23 cellular contexts compared by ENCODE assay signal in the genomic region with DNA sequence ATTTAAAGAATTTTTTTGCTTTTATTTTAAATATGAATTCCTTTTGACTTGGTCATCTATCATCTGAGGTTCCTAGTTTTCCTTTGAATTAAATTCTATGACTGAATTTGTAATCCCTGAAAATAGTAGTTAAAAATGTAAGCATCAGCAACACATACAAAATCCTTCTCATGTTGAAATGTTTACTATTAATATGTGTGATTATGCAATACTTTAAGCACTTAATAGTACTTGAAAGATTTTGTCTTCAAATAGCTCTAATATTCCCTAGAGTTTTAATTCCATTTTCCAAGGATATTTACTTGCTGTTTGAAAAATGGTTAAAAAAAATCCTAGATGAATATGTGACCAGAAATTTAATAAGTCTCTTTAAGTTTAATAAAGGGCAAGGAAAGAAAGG.
"Had no signal": no experiment of that assay in that cellular context is flagged by ENCODE, and none has a peak within 500 bp of the region (broad histone marks: within the 10 kb centered on the region; RNA-seq: fewer than 3 reads in every experiment).

No MANE protein-coding gene starts in this region.

- DNase-seq: activated CD4-positive, alpha-beta T cell treated with anti-CD3 and anti-CD28 coated beads for 36 hours; activated CD4-positive, CD25-positive, alpha-beta regulatory T cell; activated CD8-positive, alpha-beta memory T cell treated with anti-CD3 and anti-CD28 coated beads, Interleukin-2, amount 10 ng/mL, durations not matched to agents 7 days and 5 days; activated CD8-positive, alpha-beta T cell treated with anti-CD3 and anti-CD28 coated beads, Interleukin-2, amount 10 ng/mL, durations not matched to agents 7 days and 5 days; activated naive CD4-positive, alpha-beta T cell; activated naive CD8-positive, alpha-beta T cell treated with anti-CD3 and anti-CD28 coated beads for 36 hours; activated T-cell treated with anti-CD3 and anti-CD28 coated beads, Interleukin-2, amount 50 U/mL, for 72 hours; amniotic stem cell; brain microvascular endothelial cell; caudate nucleus; endodermal cell; foreskin melanocyte; heart right ventricle; left ventricle myocardium superior; stimulated activated CD4-positive, alpha-beta T cell treated with anti-CD3 and anti-CD28 coated beads, Interleukin-4, amount 100 ng/mL, for 24 hours; T-helper 1 cell; upper lobe of left lung had no signal

- H3K4me3 ChIP-seq: esophagus muscularis mucosa, heart right ventricle, skin epidermis, upper lobe of left lung, vagina had no signal

- H3K9me3 ChIP-seq: esophagus muscularis mucosa, heart right ventricle, upper lobe of left lung, vagina had no signal

- H3K36me3 ChIP-seq: brain microvascular endothelial cell, esophagus muscularis mucosa, heart right ventricle, upper lobe of left lung, vagina had no signal

- H3K27me3 ChIP-seq: brain microvascular endothelial cell, esophagus muscularis mucosa, heart right ventricle, upper lobe of left lung, vagina had no signal

- FAIRE-seq: astrocyte had no signal

- ATAC-seq: activated CD4-positive, alpha-beta T cell treated with anti-CD3 and anti-CD28 coated beads for 36 hours; activated CD8-positive, alpha-beta memory T cell treated with anti-CD3 and anti-CD28 coated beads, Interleukin-2, amount 10 ng/mL, durations not matched to agents 7 days and 5 days; activated CD8-positive, alpha-beta T cell treated with anti-CD3 and anti-CD28 coated beads, Interleukin-2, amount 10 ng/mL, durations not matched to agents 7 days and 5 days; activated T-cell treated with anti-CD3 and anti-CD28 coated beads, Interleukin-2, amount 50 U/mL, for 72 hours; heart right ventricle; left ventricle myocardium superior; sciatic nerve; stimulated activated effector memory CD8-positive, alpha-beta T cell treated with anti-CD3 and anti-CD28 coated beads, Interleukin-12 subunit alpha, Interleukin-12 subunit beta, amount 100 ng/mL, for 72 hours had no signal

- H3K4me1 ChIP-seq: esophagus muscularis mucosa, upper lobe of left lung, vagina had no signal

- H3K27ac ChIP-seq: brain microvascular endothelial cell, esophagus muscularis mucosa, heart right ventricle, skin epidermis, upper lobe of left lung, vagina had no signal
